ENCODE assay signal across 26 cellular contexts in genomic region chr7:106152313-106152665, GRCh38.
"Had no signal": no experiment of that assay in that cellular context is flagged by ENCODE, and none has a peak within 500 bp of the region (broad histone marks: within the 10 kb centered on the region; RNA-seq: fewer than 3 reads in every experiment).

No MANE protein-coding gene starts in this region.

- H3K27me3 ChIP-seq: neural progenitor cell, uterus had no signal

- H3K27ac Mint-ChIP-seq: activated B cell treated with CpG ODN at 0.5 μM for 24 hours; activated CD8-positive, alpha-beta T cell treated with anti-CD3 and anti-CD28 coated beads for 36 hours; activated naive CD8-positive, alpha-beta T cell; immature natural killer cell; memory B cell; natural killer cell; neural progenitor cell; T-helper 17 cell; type B pancreatic cell had no signal

- H3K4me3 ChIP-seq: neural progenitor cell, thoracic aorta, uterus had no signal

- H3K4me3 Mint-ChIP-seq: activated B cell treated with CpG ODN at 0.5 μM for 24 hours; activated CD8-positive, alpha-beta T cell treated with anti-CD3 and anti-CD28 coated beads for 36 hours; activated naive CD8-positive, alpha-beta T cell; immature natural killer cell; memory B cell; natural killer cell; neural progenitor cell; T-helper 17 cell; type B pancreatic cell had no signal

- H3K4me2 ChIP-seq: neural progenitor cell had no signal

- DNase-seq: activated B cell treated with CpG ODN at 0.5 μM for 24 hours; activated CD4-positive, alpha-beta T cell treated with anti-CD3 and anti-CD28 coated beads, Interleukin-2, amount 50 U/mL, for 1 hour; activated CD8-positive, alpha-beta T cell treated with anti-CD3 and anti-CD28 coated beads for 36 hours; activated naive CD4-positive, alpha-beta T cell; activated T-cell treated with anti-CD3 and anti-CD28 coated beads, Interleukin-2, amount 50 U/mL, for 48 hours; anterior cingulate cortex; dermis blood vessel endothelial cell; effector CD4-positive, alpha-beta T cell; head of caudate nucleus; hippocampal formation; immature natural killer cell; natural killer cell; occipital lobe; posterior cingulate gyrus; right cardiac atrium; stimulated activated CD4-positive, alpha-beta T cell treated with anti-CD3 and anti-CD28 coated beads, Interleukin-2, amount 100 ng/mL, for 48 hours; stimulated activated naive CD8-positive, alpha-beta T cell treated with anti-CD3 and anti-CD28 coated beads, Interleukin-15, Interleukin-2, amounts not matched to agents 100 U/mL and 50 U/mL, for 24 hours; T-helper 17 cell; T1000; uterus had no signal

- H3K36me3 ChIP-seq: neural progenitor cell, thoracic aorta, uterus had no signal

- H3K27me3 Mint-ChIP-seq: activated B cell treated with CpG ODN at 0.5 μM for 24 hours, memory B cell had no signal

- H3K4me1 ChIP-seq: neural progenitor cell, uterus had no signal

- H3K36me3 Mint-ChIP-seq: activated naive CD8-positive, alpha-beta T cell; immature natural killer cell; memory B cell; natural killer cell; neural progenitor cell; type B pancreatic cell had no signal

- H3K9me3 Mint-ChIP-seq: activated B cell treated with CpG ODN at 0.5 μM for 24 hours; activated CD8-positive, alpha-beta T cell treated with anti-CD3 and anti-CD28 coated beads for 36 hours; immature natural killer cell; memory B cell; natural killer cell; type B pancreatic cell had no signal

- ATAC-seq: activated CD8-positive, alpha-beta T cell treated with anti-CD3 and anti-CD28 coated beads for 36 hours; natural killer cell; right cardiac atrium; stimulated activated naive CD8-positive, alpha-beta T cell treated with anti-CD3 and anti-CD28 coated beads, Interleukin-15, Interleukin-2, amounts not matched to agents 100 U/mL and 50 U/mL, for 24 hours; T-helper 17 cell had no signal

- H3K27ac ChIP-seq: epithelial cell of prostate, neural progenitor cell, thoracic aorta, uterus had no signal
